In the genomic region with DNA sequence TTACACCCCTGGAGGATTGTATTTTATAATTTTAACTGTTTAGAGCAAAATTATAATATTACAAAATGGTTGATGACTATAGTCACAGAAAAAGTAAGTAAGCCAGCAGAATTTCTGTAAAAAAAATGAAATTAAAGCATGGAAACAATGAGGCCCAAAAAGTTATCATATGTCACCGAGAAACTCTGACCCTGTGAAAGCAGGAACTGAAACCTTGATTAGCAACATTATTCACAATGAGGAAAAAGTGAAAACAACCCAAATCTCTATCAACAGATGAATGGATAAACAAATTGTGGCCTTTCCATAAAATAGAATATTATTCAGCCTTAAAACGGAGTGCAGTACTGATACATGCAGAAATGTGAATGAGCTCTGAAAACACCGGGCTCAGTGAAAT, we compare ENCODE assay signal across 30 cellular contexts.
"Had no signal": no experiment of that assay in that cellular context is flagged by ENCODE, and none has a peak within 500 bp of the region (broad histone marks: within the 10 kb centered on the region; RNA-seq: fewer than 3 reads in every experiment).

No MANE protein-coding gene starts in this region.

- DNase-seq: activated effector memory CD4-positive, alpha-beta T cell treated with anti-CD3 and anti-CD28 coated beads, Interleukin-2, amount 50 U/mL, for 16 hours; activated effector memory CD4-positive, alpha-beta T cell treated with Interleukin-2 at 50 U/mL for 16 hours; activated gamma-delta T cell; activated gamma-delta T cell treated with Interleukin-2 at 50 U/mL for 16 hours; activated naive CD4-positive, alpha-beta T cell; activated naive CD4-positive, alpha-beta T cell treated with anti-CD3 and anti-CD28 coated beads for 36 hours; activated naive CD4-positive, alpha-beta T cell treated with anti-CD3 and anti-CD28 coated beads, Interleukin-2, amount 10 ng/mL, durations not matched to agents 7 days and 5 days; activated naive CD4-positive, alpha-beta T cell treated with anti-CD3 and anti-CD28 coated beads, Interleukin-2, amount 50 U/mL, for 16 hours; activated naive CD4-positive, alpha-beta T cell treated with Interleukin-2 at 50 U/mL for 16 hours; activated naive CD8-positive, alpha-beta T cell treated with anti-CD3 and anti-CD28 coated beads for 36 hours; activated naive CD8-positive, alpha-beta T cell treated with anti-CD3 and anti-CD28 coated beads, Interleukin-2, amount 10 ng/mL, durations not matched to agents 7 days and 5 days; activated naive CD8-positive, alpha-beta T cell treated with anti-CD3 and anti-CD28 coated beads, Interleukin-2, amount 50 U/mL, for 24 hours; activated T-cell treated with anti-CD3 and anti-CD28 coated beads, Interleukin-2, amount 50 U/mL, for 24 hours; activated T-cell treated with anti-CD3 and anti-CD28 coated beads, Interleukin-2, amount 50 U/mL, for 4 hours; activated T-cell treated with anti-CD3 and anti-CD28 coated beads, Interleukin-2, amount 50 U/mL, for 48 hours; activated T-cell treated with anti-CD3 and anti-CD28 coated beads, Interleukin-2, amount 50 U/mL, for 72 hours; adrenal gland; amniotic stem cell; amygdala; anterior cingulate cortex; aorta; body of pancreas; brain microvascular endothelial cell; caudate nucleus; central memory CD4-positive, alpha-beta T cell; cerebellar nuclear complex had no signal

- FAIRE-seq: astrocyte, bronchial epithelial cell had no signal

- H3K4me3 ChIP-seq: adrenal gland, body of pancreas, breast epithelium, cardiac muscle cell had no signal

- H3K27me3 ChIP-seq: adrenal gland, body of pancreas, brain microvascular endothelial cell, breast epithelium, cardiac muscle cell had no signal

- H3K4me1 ChIP-seq: adrenal gland, body of pancreas, breast epithelium had no signal

- H3K36me3 ChIP-seq: adrenal gland, brain microvascular endothelial cell, breast epithelium, cardiac muscle cell had no signal

- H3K27ac ChIP-seq: adrenal gland, body of pancreas, brain microvascular endothelial cell, breast epithelium, cardiac muscle cell had no signal

- H3K9me3 ChIP-seq: adrenal gland, body of pancreas, breast epithelium had no signal
